ENCODE assay signal across 15 cellular contexts in the genomic region with DNA sequence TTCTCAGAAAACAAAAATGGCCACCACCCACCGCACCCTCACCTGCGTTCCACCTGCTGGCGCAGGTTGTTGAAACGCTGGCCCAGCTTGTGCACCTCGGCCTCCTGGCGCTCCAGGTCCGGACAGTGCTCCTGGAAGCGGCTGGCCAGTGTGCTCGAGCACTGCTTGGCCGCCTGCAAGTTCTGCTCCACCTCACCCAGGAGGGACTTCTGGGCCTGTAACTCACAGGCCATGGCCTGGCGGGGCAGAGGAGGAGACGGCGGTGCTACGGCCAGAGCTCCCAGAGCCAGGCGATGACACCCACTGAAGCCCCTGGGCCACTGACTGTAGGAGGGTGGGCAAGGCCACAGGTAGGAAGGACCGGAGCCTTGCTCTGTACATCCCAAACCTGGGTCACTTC. TPM values are rescaled to one million over a fixed set of nuclear protein-coding genes. Genes with fewer than 3 reads are reported as not detected.
DNase-seq lines count a peak whose midpoint lies in the region; ATAC-seq and TF ChIP-seq lines count a peak whose summit lies in the region.
"Had no signal": no experiment of that assay in that cellular context is flagged by ENCODE, and none has a peak within 500 bp of the region (broad histone marks: within the 10 kb centered on the region; RNA-seq: fewer than 3 reads in every experiment).

No MANE protein-coding gene starts in this region.

- H3K27me3 Mint-ChIP-seq in H9 (ENCODE audit: low read depth) (no peaks in the 10 kb centered on the region), nephron progenitor cell (ENCODE audit: low read depth, poor library complexity) (no peaks in the 10 kb centered on the region)
- H3K27me3 Mint-ChIP-seq: B cell had no signal

- H3K4me1 Mint-ChIP-seq in H9 (no peaks in the 10 kb centered on the region), nephron progenitor cell (peaks cover 6% of the 10 kb centered on the region)
- H3K4me1 Mint-ChIP-seq: B cell had no signal

- H3K4me3 Mint-ChIP-seq in H9 (no peak overlapping the region), nephron progenitor cell (no peak overlapping the region)
- H3K4me3 Mint-ChIP-seq: B cell; CD8-positive, alpha-beta T cell had no signal

- H2AFZ ChIP-seq in H9 (ENCODE audit: low read length): no peak overlapping the region

- H3K23me2 ChIP-seq in H9 (ENCODE audit: insufficient read length, low read depth, low read length, poor library complexity, severe bottlenecking): no peaks in the 10 kb centered on the region

- H4K91ac ChIP-seq in H9 (ENCODE audit: insufficient read length, low read depth, low read length): no peak overlapping the region

- H3K23ac ChIP-seq in H9 (ENCODE audit: insufficient read length, low read depth, low read length): no peak overlapping the region

- H3K9me3 ChIP-seq in H9 (ENCODE audit: control insufficient read depth, low read depth, low read length): no peaks in the 10 kb centered on the region
- no peaks in the 10 kb centered on the region for H3K9me3 ChIP-seq in Peyer's patch
- H3K9me3 ChIP-seq: BLaER1 treated with 17β-estradiol and CSF1 and Interleukin-3, amounts not matched to agents 10 nM and 100 nM had no signal

- H3K4me1 ChIP-seq in H9 (ENCODE audit: insufficient read depth, low read length) (no peaks in the 10 kb centered on the region), Peyer's patch (no peaks in the 10 kb centered on the region)

- no peak overlapping the region for H4K8ac ChIP-seq in H9 (replicated peaks; ENCODE audit: insufficient read length, low read depth, low read length)

- TF ChIP-seq POLR2A in Peyer's patch (IDR thresholded peaks at IDR 0.05): no peak

- H4K5ac ChIP-seq in H9 (ENCODE audit: insufficient read length, low read depth, low read length): no peak overlapping the region

- H3K36me3 Mint-ChIP-seq in H9 (ENCODE audit: insufficient read depth in 1 of 3, low read depth in 3 of 3): peaks cover 9 to 70% (median 53%) of the 10 kb centered on the region in 3 experiments
- H3K36me3 Mint-ChIP-seq in nephron progenitor cell (ENCODE audit: low read depth): peaks cover 18% of the 10 kb centered on the region

- H3K79me1 ChIP-seq in H9 (ENCODE audit: insufficient read depth, low read depth, low read length, poor library complexity, severe bottlenecking): no peaks in the 10 kb centered on the region

- H3K4me3 ChIP-seq in Peyer's patch: no peak overlapping the region
- H3K4me3 ChIP-seq: BLaER1 treated with 17β-estradiol and CSF1 and Interleukin-3, amounts not matched to agents 10 nM and 100 nM; GM12878 had no signal

- no CpG with 5 or more reads among the region's 16 CpGs for WGBS in H9 (ENCODE audit: extremely low coverage, insufficient read length, low lambda C conversion rate)

- H3K36me3 ChIP-seq in Peyer's patch: peaks cover 0 to 67% (median 0%) of the 10 kb centered on the region in 3 donors

- H3K4me2 ChIP-seq in H9 (ENCODE audit: insufficient read depth, insufficient read length, low read length): no peak overlapping the region
- H3K4me2 ChIP-seq: BLaER1 treated with 17β-estradiol and CSF1 and Interleukin-3, amounts not matched to agents 10 nM and 100 nM had no signal

- H2AK5ac ChIP-seq in H9 (ENCODE audit: insufficient read length, low read length): no peak overlapping the region

- H3K14ac ChIP-seq in H9 (ENCODE audit: insufficient read depth, low read length): no peak overlapping the region

- H3K27ac Mint-ChIP-seq in H9 (peak overlapping the region in 2 of 3 experiments; percentile 24 to 73; a peak in 1 of 7 replicates), nephron progenitor cell (peak overlapping the region; percentile 78)
- H3K27ac Mint-ChIP-seq: B cell; CD8-positive, alpha-beta T cell had no signal

- H3K27me3 ChIP-seq in H9 (ENCODE audit: insufficient read depth, low read length) (no peaks in the 10 kb centered on the region), Peyer's patch (no peaks in the 10 kb centered on the region)
- H3K27me3 ChIP-seq: BLaER1 treated with 17β-estradiol and CSF1 and Interleukin-3, amounts not matched to agents 10 nM and 100 nM had no signal

- no peak overlapping the region for H2BK120ac ChIP-seq in H9 (ENCODE audit: low read depth, low read length, poor library complexity, severe bottlenecking)

- POLR2A ChIA-PET in RWPE1 (lab: Yijun Ruan, JAX; ENCODE audit: low non-redundant PET): no interaction called here

- H3K18ac ChIP-seq in H9 (ENCODE audit: insufficient read length, low read depth, low read length): no peak overlapping the region

- CTCF ChIA-PET in RWPE1 (lab: Yijun Ruan, JAX): interaction anchor here (0.8 kb wide), 1 partner anchor 46 kb away, joined by 6 read pairs; a partner anchor contains a TSS

- H2BK15ac ChIP-seq in H9 (ENCODE audit: low read depth, low read length): no peak overlapping the region

- no peak overlapping the region for H2BK20ac ChIP-seq in H9 (ENCODE audit: low read depth, low read length, poor library complexity, severe bottlenecking)

- no peaks in the 10 kb centered on the region for H3K9me3 Mint-ChIP-seq in H9
- no peaks in the 10 kb centered on the region for H3K9me3 Mint-ChIP-seq in nephron progenitor cell
- H3K9me3 Mint-ChIP-seq: CD8-positive, alpha-beta T cell had no signal

- H3T11ph ChIP-seq in H9 (ENCODE audit: low read length): no peak overlapping the region

- no peaks in the 10 kb centered on the region for H3K79me2 ChIP-seq in H9 (ENCODE audit: insufficient read depth, low read length)

- no peak overlapping the region for H2BK5ac ChIP-seq in H9 (ENCODE audit: insufficient read length, low read length)

- no peak overlapping the region for H3K56ac ChIP-seq in H9 (ENCODE audit: insufficient read length, low read depth, low read length)

- no peak overlapping the region for H3K4ac ChIP-seq in H9 (ENCODE audit: low read depth, low read length)

- intact Hi-C loops in Right ventricle myocardium superior (cut with DNase I): no loop called here

- H4K20me1 ChIP-seq in H9 (ENCODE audit: control insufficient read depth, insufficient read depth, insufficient read length): no peaks in the 10 kb centered on the region

- no peak overlapping the region for H3K9ac ChIP-seq in H9 (ENCODE audit: extremely low read depth, insufficient read length, low read length)
- H3K9ac ChIP-seq: BLaER1 treated with 17β-estradiol and CSF1 and Interleukin-3, amounts not matched to agents 10 nM and 100 nM had no signal

- no peak for TF ChIP-seq CTCF in H9 (conservative IDR thresholded peaks at IDR 0.05)
- TF ChIP-seq CTCF in RWPE1 (conservative IDR thresholded peaks at IDR 0.05; ENCODE audit: low read depth): no peak
- no peak for TF ChIP-seq CTCF in nephron progenitor cell (IDR thresholded peaks at IDR 0.05)
- TF ChIP-seq CTCF in Peyer's patch (IDR thresholded peaks at IDR 0.05): no peak

- H2BK12ac ChIP-seq in H9 (ENCODE audit: insufficient read length, low read depth, low read length): no peak overlapping the region

- DNase-seq in H9: no peak
- DNase-seq in RWPE1 (ENCODE audit: low spot score): no peak
- DNase-seq in nephron progenitor cell: no peak
- no peak for DNase-seq in Right ventricle myocardium superior
- no peak for DNase-seq in NCI-H774 (lab: John Stamatoyannopoulos, UW)
- no peak for DNase-seq in Peyer's patch
- DNase-seq: Calu3; CD8-positive, alpha-beta T cell; DMS79 treated with DMSO at 0.1 percent for 48 hours; GF-D8; GOT3; H7 had no signal

- ATAC-seq in Right ventricle myocardium superior (ENCODE audit: poor library complexity): no peak
- ATAC-seq: CD8-positive, alpha-beta T cell; GM12878 had no signal

- H3K27ac ChIP-seq in H9 (ENCODE audit: insufficient read length, low read depth, low read length) (no peak overlapping the region), RWPE1 (peak overlapping the region; percentile 57), Peyer's patch (no peak overlapping the region)
- H3K27ac ChIP-seq: BLaER1 treated with 17β-estradiol and CSF1 and Interleukin-3, amounts not matched to agents 10 nM and 100 nM had no signal

RNA-seq across cellular contexts. Expression of a gene that starts 43.4 kb away (rescaled TPM):
- 51.8 and 55.2 TPM in 2 replicates for total RNA-seq in H9 (2021)
- 42.1 TPM for total RNA-seq in Right ventricle myocardium superior
- 100 to 1,000 TPM in 1 of 4 donors, 10 to 100 TPM in 3; 56.0 to 119 (median 62.2) TPM for total RNA-seq in Peyer's patch

RNA-seq across cellular contexts. Expression of a gene that starts 43.6 kb away (rescaled TPM):
- total RNA-seq in H9 (2021) (114 TPM in 2 replicates), Right ventricle myocardium superior (93.3 TPM), Peyer's patch (100 to 1,000 TPM in 1 of 4 donors, 10 to 100 TPM in 3; 57.5 to 168 (median 66.9) TPM)

RNA-seq across cellular contexts. Expression of a gene that starts 46.3 kb away (rescaled TPM):
- total RNA-seq in H9 (2021) (28.2 and 29.2 TPM in 2 replicates), Right ventricle myocardium superior (14.9 TPM), Peyer's patch (10 to 100 TPM; 28.7 to 84.2 (median 53.0) TPM)
- total RNA-seq: B cell; CD8-positive, alpha-beta T cell had no signal
